ENCODE assay signal across 8 cellular contexts in the genomic region with DNA sequence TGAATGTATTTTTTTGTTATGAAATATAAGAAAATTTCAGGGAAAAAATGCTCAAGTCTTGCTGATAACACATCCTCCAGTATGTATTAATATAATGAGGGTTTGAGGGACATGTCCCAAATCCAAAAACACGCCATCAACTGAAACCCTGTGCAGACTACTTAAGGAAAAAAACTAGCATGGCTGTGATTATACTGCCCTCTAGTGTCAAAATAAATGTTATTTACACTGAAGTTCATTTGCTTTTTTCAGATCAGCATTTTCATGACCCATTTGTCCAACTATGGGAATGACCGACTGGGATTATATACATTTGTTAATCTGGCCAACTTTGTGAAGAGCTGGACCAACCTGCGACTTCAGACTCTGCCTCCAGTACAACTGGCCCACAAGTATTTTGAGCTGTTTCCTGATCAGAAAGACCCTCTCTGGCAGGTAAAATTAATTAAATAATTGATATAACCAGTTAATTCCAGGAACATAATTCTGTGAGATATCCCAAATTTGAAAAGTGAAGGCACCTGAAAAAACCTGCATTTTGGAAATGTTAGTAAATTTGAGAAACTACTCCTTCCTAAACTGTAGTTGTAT.
DNase-seq lines count a peak whose midpoint lies in the region; ATAC-seq and TF ChIP-seq lines count a peak whose summit lies in the region.

No MANE protein-coding gene starts in this region.

- no peaks in the 10 kb centered on the region for H3K36me3 ChIP-seq in RWPE2 (ENCODE audit: low read depth)

- no peaks in the 10 kb centered on the region for H3K4me1 ChIP-seq in RWPE2 (ENCODE audit: insufficient read depth, poor library complexity, severe bottlenecking)

- no peak overlapping the region for H3K27ac ChIP-seq in RWPE2 (ENCODE audit: poor library complexity, severe bottlenecking)

- DNase-seq in DMS53 treated with DMSO at 0.1 percent for 48 hours (lab: John Stamatoyannopoulos, UW; ENCODE audit: unreplicated experiment) (peak; percentile 44), LNCaP clone FGC (ENCODE audit: low read depth) (peak; percentile 40), RWPE2 (ENCODE audit: low spot score) (no peak), fibroblast of peridontal ligament (ENCODE audit: extremely low read depth) (peak; percentile 91), pulmonary artery endothelial cell (ENCODE audit: low read depth, low spot score) (peak; percentile 8), germinal center (ENCODE audit: low spot score) (no peak), ureter (ENCODE audit: low spot score) (no peak)

- no peaks in the 10 kb centered on the region for H3K9me3 ChIP-seq in RWPE2 (ENCODE audit: severe bottlenecking)

- ATAC-seq in GM21423 (IDR thresholded peaks at IDR 0.05; ENCODE audit: unreplicated experiment): peak; percentile 57
- ATAC-seq in RWPE2 (ENCODE audit: low read depth): peak; percentile 46; the same call in 2 of the 3 replicates

- TF ChIP-seq CTCF in LNCaP clone FGC (IDR thresholded peaks at IDR 0.05; ENCODE audit: control insufficient read depth, extremely low read depth, insufficient read depth) (peak; percentile 59), RWPE2 (IDR thresholded peaks at IDR 0.05; ENCODE audit: poor library complexity, severe bottlenecking) (peak; percentile 83)

- no peaks in the 10 kb centered on the region for H3K27me3 ChIP-seq in RWPE2 (ENCODE audit: insufficient read depth, poor library complexity, severe bottlenecking)

- H3K4me3 ChIP-seq in LNCaP clone FGC (ENCODE audit: low read depth, low read length): no peak overlapping the region
- no peak overlapping the region for H3K4me3 ChIP-seq in RWPE2 (ENCODE audit: severe bottlenecking)

Comparison
In these comparisons a context has a peak if more than half of its experiments do, and no peak if none do; other contexts are left out.
1. DNase-seq: peak in DMS53 treated with DMSO at 0.1 percent for 48 hours (single experiment), LNCaP clone FGC (single experiment), fibroblast of peridontal ligament (single experiment) and pulmonary artery endothelial cell (single experiment); none in RWPE2 (single experiment), germinal center (single experiment) and ureter (single experiment).